11 cellular contexts compared by ENCODE assay signal in the genomic region with DNA sequence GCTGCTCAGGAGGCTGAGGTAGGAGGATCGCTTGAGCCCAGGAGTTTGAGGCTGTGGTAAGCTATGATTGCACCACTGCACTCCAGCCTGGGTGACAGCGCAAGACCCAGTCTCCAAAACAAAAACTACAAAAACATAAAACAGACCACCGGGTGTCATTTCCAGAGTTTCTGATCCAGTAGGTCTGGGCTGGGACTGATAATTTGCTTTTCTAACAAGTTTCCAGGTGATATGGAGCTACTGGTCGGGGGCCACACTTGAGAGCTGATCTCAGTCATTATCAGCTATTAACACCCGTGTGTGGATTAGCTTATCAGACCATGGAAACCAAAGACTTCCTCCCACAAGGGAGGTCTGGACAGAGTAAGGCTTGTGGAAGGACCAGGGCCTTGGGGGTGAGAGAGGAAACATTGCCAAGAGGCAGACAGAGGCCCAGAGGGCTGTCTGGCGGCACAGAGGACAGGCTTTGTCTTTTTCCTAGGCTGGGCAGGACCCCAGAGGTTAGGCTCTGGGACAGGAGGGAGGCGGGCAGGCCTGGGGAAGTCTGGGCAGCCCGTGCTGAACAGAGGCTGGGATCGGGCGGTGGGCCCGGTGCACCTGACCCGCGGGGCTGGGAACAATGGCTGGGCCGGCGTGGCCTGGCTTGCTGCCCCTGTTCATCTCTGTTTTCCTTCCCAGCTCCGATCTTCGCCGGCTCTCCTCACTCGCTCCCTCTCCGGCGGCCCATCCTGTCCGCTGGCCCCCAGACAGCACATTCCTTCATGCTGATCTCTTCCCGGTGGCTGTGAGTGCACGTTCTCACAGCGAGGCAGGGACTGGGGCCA. TPM values are rescaled to one million over a fixed set of nuclear protein-coding genes. Genes with fewer than 3 reads are reported as not detected.
DNase-seq lines count a peak whose midpoint lies in the region; ATAC-seq, FAIRE-seq and TF ChIP-seq lines count a peak whose summit lies in the region.
"Had no signal": no experiment of that assay in that cellular context is flagged by ENCODE, and none has a peak within 500 bp of the region (broad histone marks: within the 10 kb centered on the region; RNA-seq: fewer than 3 reads in every experiment).

No MANE protein-coding gene starts in this region.

- CTCF ChIA-PET in endothelial cell of umbilical vein (lab: Charles Lee), result interaction anchor here (0.9 to 3.9 kb wide), 7 partner anchors 11 to 515 kb away, joined by 3 to 33 read pairs (median 3); a partner anchor contains a TSS

- peak; percentile 79 for FAIRE-seq in endothelial cell of umbilical vein (lab: Jason Lieb, UNC)

- no peak for TF ChIP-seq CTCF in Loucy (conservative IDR thresholded peaks at IDR 0.05; ENCODE audit: low read length)
- no peak for TF ChIP-seq CTCF in endothelial cell of umbilical vein (IDR thresholded peaks at IDR 0.05; ENCODE audit: extremely low read depth in 1 of 2, insufficient read depth in 1 of 2, low read depth in 1 of 2, low read length in 2 of 2)
- no peak for TF ChIP-seq CTCF in testis (IDR thresholded peaks at IDR 0.05)

- H3K4me1 ChIP-seq in Loucy (ENCODE audit: insufficient read depth, low read length, poor library complexity, severe bottlenecking), result peaks cover 19% of the 10 kb centered on the region
- H3K4me1 ChIP-seq in endothelial cell of umbilical vein (ENCODE audit: control insufficient read depth, extremely low read depth, insufficient read depth, low read length), result peaks cover 15% of the 10 kb centered on the region
- H3K4me1 ChIP-seq in testis, result peaks cover 13% of the 10 kb centered on the region

- no peaks in the 10 kb centered on the region for H3K9me1 ChIP-seq in endothelial cell of umbilical vein (replicated peaks; ENCODE audit: control insufficient read depth, extremely low read depth, insufficient read depth, low read length)

- H3K9ac ChIP-seq in Loucy (ENCODE audit: low read depth, low read length, poor library complexity, severe bottlenecking) (peak overlapping the region; percentile 37), endothelial cell of umbilical vein (replicated peaks; ENCODE audit: extremely low read depth, insufficient read depth, low read length) (no peak overlapping the region)

- TF ChIP-seq POLR2A in endothelial cell of umbilical vein (IDR thresholded peaks at IDR 0.05; ENCODE audit: low read depth, low read length) (peak; percentile 14), testis (IDR thresholded peaks at IDR 0.05) (no peak)

- no TSS peak for BruUV-seq in endothelial cell of umbilical vein (replicated peaks; lab: Mats Ljungman, UMichigan)

- H3K4me2 ChIP-seq in Loucy (ENCODE audit: low read depth, low read length, poor library complexity, severe bottlenecking) (peak overlapping the region; percentile 3), endothelial cell of umbilical vein (ENCODE audit: insufficient read depth, low read length) (no peak overlapping the region)

- H3K27ac ChIP-seq in endothelial cell of umbilical vein (ENCODE audit: insufficient read depth, low read depth, low read length) (peak overlapping the region; percentile 57), testis (peak overlapping the region; percentile 35 to 60)

- no peaks in the 10 kb centered on the region for H3K36me3 ChIP-seq in Loucy (ENCODE audit: insufficient read depth, low read length)
- no peaks in the 10 kb centered on the region for H3K36me3 ChIP-seq in endothelial cell of umbilical vein (ENCODE audit: control insufficient read depth in 2 of 2, extremely low read depth in 1 of 2, insufficient read depth in 2 of 2, low read length in 2 of 2)
- no peaks in the 10 kb centered on the region for H3K36me3 ChIP-seq in testis (ENCODE audit: low read depth, missing control alignments)

- no peak for ATAC-seq in HG02840 (IDR thresholded peaks at IDR 0.05; ENCODE audit: low FRiP score, unreplicated experiment)
- ATAC-seq: activated T-cell treated with anti-CD3 and anti-CD28 coated beads, Interleukin-2, amount 50 U/mL, for 4 hours had no signal

- intact Hi-C loops in endothelial cell of umbilical vein (cut with micrococcal nuclease) (loop anchor here (5.0 kb wide), 1 partner anchor 141 kb away; a partner anchor contains a TSS), testis (cut with DNase I; ENCODE audit: low total_unique reads) (no loop called here)

- no peaks in the 10 kb centered on the region for H3K79me2 ChIP-seq in Loucy (ENCODE audit: insufficient read depth, low read length)
- no peaks in the 10 kb centered on the region for H3K79me2 ChIP-seq in endothelial cell of umbilical vein (ENCODE audit: control insufficient read depth, insufficient read depth, low read length)

- POLR2A ChIA-PET in endothelial cell of umbilical vein (lab: Charles Lee), result interaction anchor here (0.6 kb wide), 1 partner anchor 44 kb away, joined by 3 read pairs; no protein-coding TSS in a partner anchor

- H3K9me3 ChIP-seq in Loucy (ENCODE audit: insufficient read depth, low read depth, low read length) (no peaks in the 10 kb centered on the region), endothelial cell of umbilical vein (replicated peaks; ENCODE audit: control insufficient read depth, insufficient read depth, low read length) (no peaks in the 10 kb centered on the region), testis (no peaks in the 10 kb centered on the region)

- DNase-seq in endothelial cell of umbilical vein (ENCODE audit: low read depth, low spot score), result peak; percentile 96
- DNase-seq in medulla oblongata (ENCODE audit: extremely low spot score), result peak; percentile 16
- DNase-seq in testis, result peak; percentile 80
- DNase-seq in activated CD8-positive, alpha-beta memory T cell treated with anti-CD3 and anti-CD28 coated beads, Interleukin-2, amount 50 U/mL, for 48 hours, result no peak
- no peak for DNase-seq in activated CD4-positive, alpha-beta T cell treated with anti-CD3 and anti-CD28 coated beads, Interleukin-2, amount 50 U/mL, for 4 hours
- DNase-seq in SW 1271 (lab: John Stamatoyannopoulos, UW), result no peak
- DNase-seq: activated T-cell treated with anti-CD3 and anti-CD28 coated beads, Interleukin-2, amount 50 U/mL, for 4 hours; foreskin melanocyte; SHP77 had no signal

- dilution Hi-C loops in endothelial cell of umbilical vein (cut with MboI; ENCODE audit: extremely low pct_ligation_motif_present, low sequenced_read_pairs), result no loop called here

- H3K27me3 ChIP-seq in Loucy (ENCODE audit: insufficient read depth, low read length, poor library complexity, severe bottlenecking) (no peaks in the 10 kb centered on the region), endothelial cell of umbilical vein (ENCODE audit: control insufficient read depth in 2 of 2, insufficient read depth in 2 of 2, low read length in 2 of 2) (peaks cover 2 to 16% of the 10 kb centered on the region in 2 experiments), testis (no peaks in the 10 kb centered on the region)

- H4K20me1 ChIP-seq in Loucy (ENCODE audit: insufficient read depth, low read length, poor library complexity, severe bottlenecking) (no peaks in the 10 kb centered on the region), endothelial cell of umbilical vein (replicated peaks; ENCODE audit: control insufficient read depth, extremely low read depth, insufficient read depth, low read length) (no peaks in the 10 kb centered on the region)

- H2AFZ ChIP-seq in Loucy (ENCODE audit: low read length) (no peak overlapping the region), endothelial cell of umbilical vein (ENCODE audit: low read depth, low read length) (peak overlapping the region; percentile 64)

- peaks cover 3% of the 10 kb centered on the region for H3F3A ChIP-seq in Loucy (ENCODE audit: low read depth)

- H3K9me2 ChIP-seq in Loucy (replicated peaks; ENCODE audit: low read depth, low read length), result no peaks in the 10 kb centered on the region

- H3K4me3 ChIP-seq in Loucy (ENCODE audit: low read length, poor library complexity, severe bottlenecking), result no peak overlapping the region
- no peak overlapping the region for H3K4me3 ChIP-seq in endothelial cell of umbilical vein (replicated peaks in 1 of 3; ENCODE audit: insufficient read depth in 1 of 3, low read depth in 1 of 3, low read length in 3 of 3)
- no peak overlapping the region for H3K4me3 ChIP-seq in testis

- WGBS in testis, 2 donors, result 36 to 41% methylated on average over 19 to 20 of the region's 25 CpGs

RNA-seq across cellular contexts. Expression of a gene that starts 25.2 kb away (rescaled TPM):
- total RNA-seq in endothelial cell of umbilical vein (not detected in 2 replicates), testis (10 to 100 TPM; 37.3 to 70.1 TPM)
- polyA plus RNA-seq in endothelial cell of umbilical vein (not detected in 2 replicates), testis (ENCODE audit: insufficient read depth, low read depth, low replicate concordance) (113 TPM)
- polyA plus RNA-seq in endothelial cell of umbilical vein (2011; cell fraction: cytosol; rRNA removed), result not detected in 2 replicates
- polyA plus RNA-seq in endothelial cell of umbilical vein (2011; cell fraction: nucleus; rRNA removed), result not detected in 2 replicates
- not detected in 2 replicates for polyA plus RNA-seq in endothelial cell of umbilical vein (2012)
- polyA minus RNA-seq in endothelial cell of umbilical vein, result not detected in 2 replicates
- polyA minus RNA-seq in endothelial cell of umbilical vein (2011; cell fraction: cytosol; rRNA and poly(A)+ RNA removed), result not detected
- polyA minus RNA-seq in endothelial cell of umbilical vein (2011; cell fraction: nucleus; rRNA and poly(A)+ RNA removed), result not detected in 2 replicates
- total RNA-seq: activated T-cell treated with anti-CD3 and anti-CD28 coated beads, Interleukin-2, amount 50 U/mL, for 4 hours had no signal

RNA-seq across cellular contexts. Expression of a gene that starts 43.9 kb away (rescaled TPM):
- total RNA-seq in endothelial cell of umbilical vein, result 1.2 and 10.8 TPM in 2 replicates
- polyA plus RNA-seq in endothelial cell of umbilical vein, result 6.9 and 9.0 TPM in 2 replicates
- polyA plus RNA-seq in endothelial cell of umbilical vein (2011; cell fraction: cytosol; rRNA removed), result 3.9 and 5.3 TPM in 2 replicates
- polyA plus RNA-seq in endothelial cell of umbilical vein (2011; cell fraction: nucleus; rRNA removed), result 3.6 and 4.9 TPM in 2 replicates
- 3.0 and 4.9 TPM in 2 replicates for polyA plus RNA-seq in endothelial cell of umbilical vein (2012)
- polyA minus RNA-seq in endothelial cell of umbilical vein, result 1.3 and 3.9 TPM in 2 replicates
- 1.4 TPM for polyA minus RNA-seq in endothelial cell of umbilical vein (2011; cell fraction: cytosol; rRNA and poly(A)+ RNA removed)
- polyA minus RNA-seq in endothelial cell of umbilical vein (2011; cell fraction: nucleus; rRNA and poly(A)+ RNA removed), result 3.4 and 5.1 TPM in 2 replicates
- total RNA-seq in testis, result 1 to 10 TPM; 3.5 to 3.7 TPM
- polyA plus RNA-seq in testis (ENCODE audit: insufficient read depth, low read depth, low replicate concordance), result 5.6 TPM

RNA-seq across cellular contexts. Expression of a gene that starts 55.4 kb away (rescaled TPM):
- total RNA-seq in endothelial cell of umbilical vein (0.13 and 0.25 TPM in 2 replicates), testis (under 1 TPM; 0.93 to 0.94 TPM)
- polyA plus RNA-seq in endothelial cell of umbilical vein (0.14 and 0.15 TPM in 2 replicates), testis (ENCODE audit: insufficient read depth, low read depth, low replicate concordance) (4.3 TPM)
- 0.07 and 0.10 TPM in 2 replicates for polyA plus RNA-seq in endothelial cell of umbilical vein (2011; cell fraction: cytosol; rRNA removed)
- 0.22 and 0.24 TPM in 2 replicates for polyA plus RNA-seq in endothelial cell of umbilical vein (2011; cell fraction: nucleus; rRNA removed)
- polyA plus RNA-seq in endothelial cell of umbilical vein (2012), result 0.31 and 0.52 TPM in 2 replicates
- not detected in 2 replicates for polyA minus RNA-seq in endothelial cell of umbilical vein
- polyA minus RNA-seq in endothelial cell of umbilical vein (2011; cell fraction: cytosol; rRNA and poly(A)+ RNA removed), result 43.9 TPM
- polyA minus RNA-seq in endothelial cell of umbilical vein (2011; cell fraction: nucleus; rRNA and poly(A)+ RNA removed), result 0.38 TPM in 1 of 2 replicates, not detected in the other

Comparison
In these comparisons a context has a peak if more than half of its experiments do, and no peak if none do; other contexts are left out.
1. DNase-seq: peak in endothelial cell of umbilical vein (single experiment), medulla oblongata (single experiment) and testis (single experiment); none in activated CD8-positive, alpha-beta memory T cell treated with anti-CD3 and anti-CD28 coated beads, Interleukin-2, amount 50 U/mL, for 48 hours (single experiment), activated CD4-positive, alpha-beta T cell treated with anti-CD3 and anti-CD28 coated beads, Interleukin-2, amount 50 U/mL, for 4 hours (0 of 2) and SW 1271 (0 of 2).
2. RNA of a gene that starts 25.2 kb away (total RNA-seq): 37.3 to 70.1 TPM in testis; not detected in endothelial cell of umbilical vein; every median in the first group is over 10 times any median in the second.